1 cellular context compared by ENCODE assay signal in the genomic region with DNA sequence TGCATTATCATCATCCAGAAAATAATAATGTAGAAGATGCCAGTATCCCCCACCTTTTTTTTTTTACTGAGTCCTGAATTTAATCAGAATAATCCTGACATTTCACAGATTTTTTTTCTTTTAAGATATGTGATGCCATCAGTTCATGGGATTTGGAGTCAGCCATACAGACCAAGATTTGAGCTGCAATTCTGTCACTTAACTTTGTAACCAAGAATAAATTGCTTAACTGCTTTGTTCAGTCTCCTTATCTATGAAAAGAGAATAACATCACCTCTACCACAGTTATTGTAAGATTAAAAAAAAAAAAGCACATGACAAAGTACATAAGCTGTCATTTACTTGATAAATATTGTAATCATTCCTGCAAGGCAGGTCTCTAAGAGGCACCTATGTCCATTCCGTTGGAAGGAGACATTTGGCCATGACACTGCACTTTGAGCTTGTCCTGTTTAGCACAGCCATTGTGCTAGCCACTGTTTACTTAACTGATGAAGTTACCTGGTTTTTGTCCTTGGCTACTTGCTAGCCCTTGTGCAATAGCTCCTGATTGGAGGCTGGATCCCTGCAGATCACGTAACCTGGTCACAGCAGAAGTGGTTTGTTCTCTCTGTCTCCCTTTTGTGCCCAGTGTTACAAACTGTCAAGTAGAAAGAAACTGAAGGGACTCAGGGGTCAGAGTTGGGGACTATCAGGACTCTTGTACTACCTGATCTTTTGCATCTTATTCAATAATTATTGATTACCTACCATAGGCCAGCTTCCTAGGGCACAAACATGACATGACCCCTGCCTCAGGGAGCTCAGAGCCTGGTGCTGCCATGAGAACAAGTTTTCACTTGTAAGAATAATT.
TF ChIP-seq lines count a peak whose summit lies in the region.

No MANE protein-coding gene starts in this region.

TF ChIP-seq in H1, 55 proteins besides CTCF, POLR2A, EP300 and RAD21:
- TF ChIP-seq HDAC6 (IDR thresholded peaks at IDR 0.05; ENCODE audit: low read depth, low read length) (no peak), JUN (IDR thresholded peaks at IDR 0.05; ENCODE audit: low read depth, low read length) (no peak), SIRT6 (IDR thresholded peaks at IDR 0.05; ENCODE audit: low read length) (no peak), CHD2 (IDR thresholded peaks at IDR 0.05; ENCODE audit: low read length) (no peak), KDM5A (IDR thresholded peaks at IDR 0.05; ENCODE audit: low read length) (no peak), HDAC2 (IDR thresholded peaks at IDR 0.05; ENCODE audit: borderline replicate concordance in 1 of 2, low read depth in 2 of 2, low read length in 2 of 2) (no peak), CBX5 (IDR thresholded peaks at IDR 0.05; ENCODE audit: low read depth, low read length) (no peak), RBBP5 (IDR thresholded peaks at IDR 0.05; ENCODE audit: borderline replicate concordance, low read depth, low read length) (no peak), GTF2F1 (IDR thresholded peaks at IDR 0.05; ENCODE audit: borderline replicate concordance, low read depth, low read length) (no peak), TAF7 (optimal IDR thresholded peaks at IDR 0.05; ENCODE audit: borderline replicate concordance, low read depth, low read length) (no peak), SRF (IDR thresholded peaks at IDR 0.05; ENCODE audit: low read depth, low read length) (no peak), CEBPB (IDR thresholded peaks at IDR 0.05; ENCODE audit: low read depth, low read length) (no peak), ASH2L (IDR thresholded peaks at IDR 0.05; ENCODE audit: low read length) (no peak), SUZ12 (IDR thresholded peaks at IDR 0.05; ENCODE audit: low read length) (no peak), ZNF274 (IDR thresholded peaks at IDR 0.05; ENCODE audit: borderline replicate concordance, extremely low read depth, low read length) (no peak), BRCA1 (IDR thresholded peaks at IDR 0.05; ENCODE audit: low read depth, low read length) (no peak)
- TF ChIP-seq, protein P1, sequence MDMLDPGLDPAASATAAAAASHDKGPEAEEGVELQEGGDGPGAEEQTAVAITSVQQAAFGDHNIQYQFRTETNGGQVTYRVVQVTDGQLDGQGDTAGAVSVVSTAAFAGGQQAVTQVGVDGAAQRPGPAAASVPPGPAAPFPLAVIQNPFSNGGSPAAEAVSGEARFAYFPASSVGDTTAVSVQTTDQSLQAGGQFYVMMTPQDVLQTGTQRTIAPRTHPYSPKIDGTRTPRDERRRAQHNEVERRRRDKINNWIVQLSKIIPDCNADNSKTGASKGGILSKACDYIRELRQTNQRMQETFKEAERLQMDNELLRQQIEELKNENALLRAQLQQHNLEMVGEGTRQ (IDR thresholded peaks at IDR 0.05; ENCODE audit: low read length) = no peak
TF ChIP-seq in H1: peak in this region for 0.
